ENCODE assay signal across 1 cellular context in the genomic region with DNA sequence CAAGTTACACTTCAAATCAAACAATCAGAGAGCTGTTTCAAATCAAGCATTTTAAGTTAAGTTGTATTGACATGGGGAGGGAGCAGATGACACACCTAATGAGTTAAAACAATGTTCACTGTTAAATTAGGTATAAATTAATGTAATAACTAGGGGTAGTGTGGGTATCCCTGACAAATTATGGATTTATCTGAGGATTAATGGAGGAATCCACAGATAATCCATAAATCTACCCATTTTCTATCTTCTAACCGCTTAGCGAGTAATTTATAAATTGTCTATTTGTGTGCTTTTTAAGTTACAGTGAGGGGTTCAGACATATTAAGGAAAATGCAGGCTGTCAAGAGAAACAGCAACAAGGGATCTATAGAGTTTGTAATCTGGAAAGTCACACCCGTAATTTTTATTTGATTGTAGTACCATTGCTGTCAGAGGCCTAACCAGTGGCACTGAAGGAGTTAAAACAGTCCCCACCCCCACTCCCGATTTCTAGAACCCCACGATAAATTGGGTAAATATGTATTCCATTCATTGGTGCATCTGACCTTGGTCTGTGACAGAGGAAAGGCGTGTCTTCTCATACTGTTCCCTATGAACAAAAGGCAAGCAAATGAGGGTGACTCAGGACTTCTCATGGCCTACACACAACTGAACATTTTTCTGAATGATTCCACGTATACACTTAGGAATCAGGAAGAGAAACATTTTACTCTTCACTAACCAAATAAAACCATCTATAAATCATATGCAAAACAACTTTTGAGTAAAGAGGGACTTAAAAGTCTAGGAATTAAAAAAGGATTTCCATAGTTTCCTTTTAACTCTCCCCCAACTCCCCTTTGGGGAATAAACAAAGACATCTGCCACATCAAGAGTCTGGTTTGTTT.
TF ChIP-seq lines count a peak whose summit lies in the region.

No MANE protein-coding gene starts in this region.

TF ChIP-seq in HepG2, 621 proteins besides CTCF, POLR2A, EP300 and RAD21 (continued from another document and continues in another):
- TF ChIP-seq FOXO4 (CRISPR knock-in tag; conservative IDR thresholded peaks at IDR 0.05): no peak
- no peak for TF ChIP-seq NR2C2 (CRISPR knock-in tag; IDR thresholded peaks at IDR 0.05; ENCODE audit: borderline replicate concordance)
- TF ChIP-seq ARNTL (CRISPR knock-in tag; IDR thresholded peaks at IDR 0.05): 0 out of 2 replicates have a peak, but pooled peaks have one; percentile 33
- no peak for TF ChIP-seq RAD51 (IDR thresholded peaks at IDR 0.05; ENCODE audit: borderline replicate concordance)
- TF ChIP-seq, protein P1, sequence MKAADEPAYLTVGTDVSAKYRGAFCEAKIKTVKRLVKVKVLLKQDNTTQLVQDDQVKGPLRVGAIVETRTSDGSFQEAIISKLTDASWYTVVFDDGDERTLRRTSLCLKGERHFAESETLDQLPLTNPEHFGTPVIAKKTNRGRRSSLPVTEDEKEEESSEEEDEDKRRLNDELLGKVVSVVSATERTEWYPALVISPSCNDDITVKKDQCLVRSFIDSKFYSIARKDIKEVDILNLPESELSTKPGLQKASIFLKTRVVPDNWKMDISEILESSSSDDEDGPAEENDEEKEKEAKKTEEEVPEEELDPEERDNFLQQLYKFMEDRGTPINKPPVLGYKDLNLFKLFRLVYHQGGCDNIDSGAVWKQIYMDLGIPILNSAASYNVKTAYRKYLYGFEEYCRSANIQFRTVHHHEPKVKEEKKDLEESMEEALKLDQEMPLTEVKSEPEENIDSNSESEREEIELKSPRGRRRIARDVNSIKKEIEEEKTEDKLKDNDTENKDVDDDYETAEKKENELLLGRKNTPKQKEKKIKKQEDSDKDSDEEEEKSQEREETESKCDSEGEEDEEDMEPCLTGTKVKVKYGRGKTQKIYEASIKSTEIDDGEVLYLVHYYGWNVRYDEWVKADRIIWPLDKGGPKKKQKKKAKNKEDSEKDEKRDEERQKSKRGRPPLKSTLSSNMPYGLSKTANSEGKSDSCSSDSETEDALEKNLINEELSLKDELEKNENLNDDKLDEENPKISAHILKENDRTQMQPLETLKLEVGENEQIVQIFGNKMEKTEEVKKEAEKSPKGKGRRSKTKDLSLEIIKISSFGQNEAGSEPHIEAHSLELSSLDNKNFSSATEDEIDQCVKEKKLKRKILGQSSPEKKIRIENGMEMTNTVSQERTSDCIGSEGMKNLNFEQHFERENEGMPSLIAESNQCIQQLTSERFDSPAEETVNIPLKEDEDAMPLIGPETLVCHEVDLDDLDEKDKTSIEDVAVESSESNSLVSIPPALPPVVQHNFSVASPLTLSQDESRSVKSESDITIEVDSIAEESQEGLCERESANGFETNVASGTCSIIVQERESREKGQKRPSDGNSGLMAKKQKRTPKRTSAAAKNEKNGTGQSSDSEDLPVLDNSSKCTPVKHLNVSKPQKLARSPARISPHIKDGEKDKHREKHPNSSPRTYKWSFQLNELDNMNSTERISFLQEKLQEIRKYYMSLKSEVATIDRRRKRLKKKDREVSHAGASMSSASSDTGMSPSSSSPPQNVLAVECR (CRISPR knock-in tag; IDR thresholded peaks at IDR 0.05; ENCODE audit: borderline replicate concordance): no peak; the same call in 1 of the 2 replicates
- no peak; the same call in 1 of the 2 replicates for TF ChIP-seq NFKBIZ (CRISPR knock-in tag; IDR thresholded peaks at IDR 0.05)
- peak; percentile 96 for TF ChIP-seq DRAP1 (CRISPR knock-in tag; IDR thresholded peaks at IDR 0.05)
- 0 out of 2 replicates have a peak, but pooled peaks have one; percentile 32 for TF ChIP-seq FOXK1 (CRISPR knock-in tag; IDR thresholded peaks at IDR 0.05; ENCODE audit: borderline replicate concordance, low read depth)
- TF ChIP-seq ERF (CRISPR knock-in tag; IDR thresholded peaks at IDR 0.05): no peak
- no peak for TF ChIP-seq ZNF672 (CRISPR knock-in tag; IDR thresholded peaks at IDR 0.05)
- no peak for TF ChIP-seq NFE2L1 (CRISPR knock-in tag; IDR thresholded peaks at IDR 0.05; ENCODE audit: borderline replicate concordance)
- no peak for TF ChIP-seq GATA4 (IDR thresholded peaks at IDR 0.05; ENCODE audit: borderline replicate concordance, low read depth)
- no peak for TF ChIP-seq PTBP1 (IDR thresholded peaks at IDR 0.05; ENCODE audit: low read depth, low read length, poor library complexity, severe bottlenecking)
- TF ChIP-seq ZNF780A (CRISPR knock-in tag; IDR thresholded peaks at IDR 0.05): no peak
- 0 out of 2 replicates have a peak, but pooled peaks have one; percentile 17 for TF ChIP-seq SIX4 (CRISPR knock-in tag; IDR thresholded peaks at IDR 0.05)
- TF ChIP-seq DMAP1 (CRISPR knock-in tag; IDR thresholded peaks at IDR 0.05): no peak
- TF ChIP-seq ZKSCAN5 (CRISPR knock-in tag; IDR thresholded peaks at IDR 0.05): no peak
- TF ChIP-seq, protein P2, sequence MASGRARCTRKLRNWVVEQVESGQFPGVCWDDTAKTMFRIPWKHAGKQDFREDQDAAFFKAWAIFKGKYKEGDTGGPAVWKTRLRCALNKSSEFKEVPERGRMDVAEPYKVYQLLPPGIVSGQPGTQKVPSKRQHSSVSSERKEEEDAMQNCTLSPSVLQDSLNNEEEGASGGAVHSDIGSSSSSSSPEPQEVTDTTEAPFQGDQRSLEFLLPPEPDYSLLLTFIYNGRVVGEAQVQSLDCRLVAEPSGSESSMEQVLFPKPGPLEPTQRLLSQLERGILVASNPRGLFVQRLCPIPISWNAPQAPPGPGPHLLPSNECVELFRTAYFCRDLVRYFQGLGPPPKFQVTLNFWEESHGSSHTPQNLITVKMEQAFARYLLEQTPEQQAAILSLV (CRISPR knock-in tag; IDR thresholded peaks at IDR 0.05; ENCODE audit: borderline replicate concordance): no peak
- TF ChIP-seq SKI (IDR thresholded peaks at IDR 0.05; ENCODE audit: partially characterized antibody): no peak
- no peak; the same call in 1 of the 2 replicates for TF ChIP-seq ZNF136 (CRISPR knock-in tag; IDR thresholded peaks at IDR 0.05; ENCODE audit: low read depth)
- TF ChIP-seq CREM (IDR thresholded peaks at IDR 0.05): peak; percentile 59; the same call in 1 of the 2 replicates
- no peak for TF ChIP-seq CREM (CRISPR knock-in tag; IDR thresholded peaks at IDR 0.05)
- TF ChIP-seq U2AF1 (optimal IDR thresholded peaks at IDR 0.05; ENCODE audit: low read depth, low read length): no peak
- TF ChIP-seq ZGPAT (CRISPR knock-in tag; IDR thresholded peaks at IDR 0.05): peak; percentile 68
- TF ChIP-seq POGZ (CRISPR knock-in tag; IDR thresholded peaks at IDR 0.05): peak; percentile 70; the same call in 1 of the 2 replicates
- TF ChIP-seq DNMT1 (CRISPR knock-in tag; IDR thresholded peaks at IDR 0.05): no peak
- no peak for TF ChIP-seq ZNF446 (CRISPR knock-in tag; IDR thresholded peaks at IDR 0.05)
- TF ChIP-seq PCBP1 (IDR thresholded peaks at IDR 0.05; ENCODE audit: borderline replicate concordance, low read depth, low read length): no peak
- 0 out of 2 replicates have a peak, but pooled peaks have one; percentile 27 for TF ChIP-seq ZNF337 (CRISPR knock-in tag; IDR thresholded peaks at IDR 0.05; ENCODE audit: borderline replicate concordance, low read depth)
- TF ChIP-seq ESRRA (CRISPR knock-in tag; IDR thresholded peaks at IDR 0.05; ENCODE audit: low read depth): 0 out of 2 replicates have a peak, but pooled peaks have one; percentile 35
- TF ChIP-seq ELF3 (CRISPR knock-in tag; IDR thresholded peaks at IDR 0.05): peak; percentile 76
- peak; percentile 83 for TF ChIP-seq RBFOX2 (IDR thresholded peaks at IDR 0.05; ENCODE audit: low read depth, low read length)
- TF ChIP-seq, protein P3, sequence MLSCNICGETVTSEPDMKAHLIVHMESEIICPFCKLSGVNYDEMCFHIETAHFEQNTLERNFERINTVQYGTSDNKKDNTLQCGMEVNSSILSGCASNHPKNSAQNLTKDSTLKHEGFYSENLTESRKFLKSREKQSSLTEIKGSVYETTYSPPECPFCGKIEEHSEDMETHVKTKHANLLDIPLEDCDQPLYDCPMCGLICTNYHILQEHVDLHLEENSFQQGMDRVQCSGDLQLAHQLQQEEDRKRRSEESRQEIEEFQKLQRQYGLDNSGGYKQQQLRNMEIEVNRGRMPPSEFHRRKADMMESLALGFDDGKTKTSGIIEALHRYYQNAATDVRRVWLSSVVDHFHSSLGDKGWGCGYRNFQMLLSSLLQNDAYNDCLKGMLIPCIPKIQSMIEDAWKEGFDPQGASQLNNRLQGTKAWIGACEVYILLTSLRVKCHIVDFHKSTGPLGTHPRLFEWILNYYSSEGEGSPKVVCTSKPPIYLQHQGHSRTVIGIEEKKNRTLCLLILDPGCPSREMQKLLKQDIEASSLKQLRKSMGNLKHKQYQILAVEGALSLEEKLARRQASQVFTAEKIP (CRISPR knock-in tag; IDR thresholded peaks at IDR 0.05; ENCODE audit: borderline replicate concordance): no peak
- TF ChIP-seq TBL1XR1 (IDR thresholded peaks at IDR 0.05; ENCODE audit: borderline replicate concordance, low read length, partially characterized antibody): no peak
- no peak for TF ChIP-seq CENPT (CRISPR knock-in tag; IDR thresholded peaks at IDR 0.05; ENCODE audit: low read depth)
- no peak for TF ChIP-seq ZNF326 (CRISPR knock-in tag; IDR thresholded peaks at IDR 0.05; ENCODE audit: borderline replicate concordance)
- TF ChIP-seq, protein P4, sequence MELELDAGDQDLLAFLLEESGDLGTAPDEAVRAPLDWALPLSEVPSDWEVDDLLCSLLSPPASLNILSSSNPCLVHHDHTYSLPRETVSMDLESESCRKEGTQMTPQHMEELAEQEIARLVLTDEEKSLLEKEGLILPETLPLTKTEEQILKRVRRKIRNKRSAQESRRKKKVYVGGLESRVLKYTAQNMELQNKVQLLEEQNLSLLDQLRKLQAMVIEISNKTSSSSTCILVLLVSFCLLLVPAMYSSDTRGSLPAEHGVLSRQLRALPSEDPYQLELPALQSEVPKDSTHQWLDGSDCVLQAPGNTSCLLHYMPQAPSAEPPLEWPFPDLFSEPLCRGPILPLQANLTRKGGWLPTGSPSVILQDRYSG (CRISPR knock-in tag; IDR thresholded peaks at IDR 0.05): no peak
- no peak for TF ChIP-seq RBM39 (IDR thresholded peaks at IDR 0.05; ENCODE audit: low read depth, low read length, poor library complexity, severe bottlenecking)
- TF ChIP-seq PHF20 (CRISPR knock-in tag; IDR thresholded peaks at IDR 0.05): no peak
- no peak for TF ChIP-seq KLF15 (CRISPR knock-in tag; IDR thresholded peaks at IDR 0.05; ENCODE audit: borderline replicate concordance)
- no peak for TF ChIP-seq ZSCAN30 (CRISPR knock-in tag; IDR thresholded peaks at IDR 0.05)
- no peak for TF ChIP-seq REL (CRISPR knock-in tag; conservative IDR thresholded peaks at IDR 0.05)
- TF ChIP-seq ZNF564 (CRISPR knock-in tag; IDR thresholded peaks at IDR 0.05): no peak
- TF ChIP-seq YEATS4 (CRISPR knock-in tag; IDR thresholded peaks at IDR 0.05; ENCODE audit: borderline replicate concordance): no peak
- TF ChIP-seq, protein P5, sequence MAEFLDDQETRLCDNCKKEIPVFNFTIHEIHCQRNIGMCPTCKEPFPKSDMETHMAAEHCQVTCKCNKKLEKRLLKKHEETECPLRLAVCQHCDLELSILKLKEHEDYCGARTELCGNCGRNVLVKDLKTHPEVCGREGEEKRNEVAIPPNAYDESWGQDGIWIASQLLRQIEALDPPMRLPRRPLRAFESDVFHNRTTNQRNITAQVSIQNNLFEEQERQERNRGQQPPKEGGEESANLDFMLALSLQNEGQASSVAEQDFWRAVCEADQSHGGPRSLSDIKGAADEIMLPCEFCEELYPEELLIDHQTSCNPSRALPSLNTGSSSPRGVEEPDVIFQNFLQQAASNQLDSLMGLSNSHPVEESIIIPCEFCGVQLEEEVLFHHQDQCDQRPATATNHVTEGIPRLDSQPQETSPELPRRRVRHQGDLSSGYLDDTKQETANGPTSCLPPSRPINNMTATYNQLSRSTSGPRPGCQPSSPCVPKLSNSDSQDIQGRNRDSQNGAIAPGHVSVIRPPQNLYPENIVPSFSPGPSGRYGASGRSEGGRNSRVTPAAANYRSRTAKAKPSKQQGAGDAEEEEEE (CRISPR knock-in tag; IDR thresholded peaks at IDR 0.05; ENCODE audit: borderline replicate concordance): no peak
- TF ChIP-seq, protein P6, sequence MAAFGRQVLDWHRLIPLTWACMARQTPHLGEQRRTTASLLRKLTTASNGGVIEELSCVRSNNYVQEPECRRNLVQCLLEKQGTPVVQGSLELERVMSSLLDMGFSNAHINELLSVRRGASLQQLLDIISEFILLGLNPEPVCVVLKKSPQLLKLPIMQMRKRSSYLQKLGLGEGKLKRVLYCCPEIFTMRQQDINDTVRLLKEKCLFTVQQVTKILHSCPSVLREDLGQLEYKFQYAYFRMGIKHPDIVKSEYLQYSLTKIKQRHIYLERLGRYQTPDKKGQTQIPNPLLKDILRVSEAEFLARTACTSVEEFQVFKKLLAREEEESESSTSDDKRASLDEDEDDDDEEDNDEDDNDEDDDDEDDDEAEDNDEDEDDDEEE (CRISPR knock-in tag; IDR thresholded peaks at IDR 0.05): no peak
- no peak for TF ChIP-seq SMAD3 (CRISPR knock-in tag; IDR thresholded peaks at IDR 0.05)
- no peak for TF ChIP-seq ZNF329 (CRISPR knock-in tag; IDR thresholded peaks at IDR 0.05; ENCODE audit: low read depth)
- no peak for TF ChIP-seq ZNF383 (CRISPR knock-in tag; IDR thresholded peaks at IDR 0.05; ENCODE audit: borderline replicate concordance)
- TF ChIP-seq TAF1 (CRISPR knock-in tag; IDR thresholded peaks at IDR 0.05): peak; percentile 57; the same call in 1 of the 2 replicates
- no peak for TF ChIP-seq XRCC5 (optimal IDR thresholded peaks at IDR 0.05; ENCODE audit: low read length)
- TF ChIP-seq SP4 (CRISPR knock-in tag; IDR thresholded peaks at IDR 0.05): no peak
- TF ChIP-seq ARID2 (CRISPR knock-in tag; IDR thresholded peaks at IDR 0.05; ENCODE audit: borderline replicate concordance): no peak
- no peak for TF ChIP-seq ZNF75D (CRISPR knock-in tag; IDR thresholded peaks at IDR 0.05; ENCODE audit: borderline replicate concordance)
- TF ChIP-seq ZNF256 (CRISPR knock-in tag; conservative IDR thresholded peaks at IDR 0.05): no peak
